Comparison of ENCODE assay signal across 15 cellular contexts in the genomic region with DNA sequence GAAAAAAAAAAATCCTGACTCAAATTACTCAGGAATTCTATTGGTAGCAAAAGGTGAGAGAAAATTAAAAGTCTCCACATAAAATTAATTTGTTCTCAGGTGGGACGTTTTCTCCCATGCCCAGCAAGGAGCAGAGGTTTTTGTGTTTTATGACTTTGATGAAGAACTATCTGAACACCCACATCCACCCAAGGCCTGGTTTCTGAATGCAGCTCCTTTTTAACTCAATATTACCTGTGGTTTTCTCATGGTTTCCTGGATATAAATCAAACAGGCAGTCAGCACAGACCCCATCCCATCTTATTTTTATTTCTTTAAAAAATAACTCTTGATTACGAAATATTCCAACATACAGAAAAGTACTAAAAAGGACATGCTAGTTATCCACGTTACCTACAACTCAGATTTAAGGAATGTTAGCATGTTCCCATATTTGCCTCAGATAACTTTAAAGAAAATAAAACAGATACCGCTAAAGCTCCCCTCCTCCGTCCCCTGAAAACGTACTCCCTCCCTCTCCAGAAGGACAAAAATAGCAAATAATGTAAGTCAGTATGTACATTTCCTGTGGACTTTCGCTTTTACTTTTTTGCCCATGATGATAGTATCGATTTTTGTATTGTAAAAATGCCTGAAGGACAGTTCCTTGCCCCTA. TPM values are rescaled to one million over a fixed set of nuclear protein-coding genes. Genes with fewer than 3 reads are reported as not detected.
DNase-seq lines count a peak whose midpoint lies in the region; ATAC-seq, FAIRE-seq and TF ChIP-seq lines count a peak whose summit lies in the region.
"Had no signal": no experiment of that assay in that cellular context is flagged by ENCODE, and none has a peak within 500 bp of the region (broad histone marks: within the 10 kb centered on the region; RNA-seq: fewer than 3 reads in every experiment).

No MANE protein-coding gene starts in this region.

- H3K27ac Mint-ChIP-seq in activated CD8-positive, alpha-beta T cell treated with anti-CD3 and anti-CD28 coated beads, Interleukin-2, amount 10 ng/mL, durations not matched to agents 7 days and 5 days, result no peak overlapping the region

- 1% methylated on average over 8 of the region's 8 CpGs for WGBS in GM12878 (ENCODE audit: insufficient coverage, insufficient replicate concordance, low lambda C conversion rate, missing lambda C conversion rate)

- H3K9me3 Mint-ChIP-seq in activated CD8-positive, alpha-beta T cell treated with anti-CD3 and anti-CD28 coated beads, Interleukin-2, amount 10 ng/mL, durations not matched to agents 7 days and 5 days (ENCODE audit: insufficient read depth), result no peaks in the 10 kb centered on the region

- H3K4me2 ChIP-seq in GM12878 (ENCODE audit: control insufficient read depth, insufficient read depth), result no peak overlapping the region

- H3K36me3 Mint-ChIP-seq in activated CD8-positive, alpha-beta T cell treated with anti-CD3 and anti-CD28 coated beads, Interleukin-2, amount 10 ng/mL, durations not matched to agents 7 days and 5 days (ENCODE audit: low read depth), result no peaks in the 10 kb centered on the region

- TF ChIP-seq CTCF in GM12878 (IDR thresholded peaks at IDR 0.05 in 2 of 3, conservative IDR thresholded peaks at IDR 0.05 in 1 of 3; ENCODE audit: control insufficient read depth in 2 of 3, extremely low read depth in 1 of 3, insufficient read depth in 1 of 3, low read depth in 3 of 3, low read length in 3 of 3), result no peak

- no peak for TF ChIP-seq POLR2A in GM12878 (IDR thresholded peaks at IDR 0.05; ENCODE audit: low read depth, low read length)

- DNase-seq in HEK293T (ENCODE audit: extremely low spot score) (no peak), GM12878 (ENCODE audit: low read depth, low spot score) (no peak), hepatic stellate cell (ENCODE audit: low spot score) (peak; percentile 19), skeletal muscle cell (ENCODE audit: low read depth) (no peak), SIG-M5 (lab: John Stamatoyannopoulos, UW) (no peak), iPS-NIHi11 (ENCODE audit: low spot score) (no peak)
- no peak for DNase-seq in activated CD8-positive, alpha-beta T cell treated with anti-CD3 and anti-CD28 coated beads, Interleukin-2, amount 10 ng/mL, durations not matched to agents 7 days and 5 days
- DNase-seq: activated CD4-positive, alpha-beta T cell treated with anti-CD3 and anti-CD28 coated beads, Interleukin-2, amount 50 U/mL, for 48 hours; Karpas-422; NCI-H146; NCI-H510A had no signal

- TF ChIP-seq EP300 in GM12878 (IDR thresholded peaks at IDR 0.05; ENCODE audit: borderline replicate concordance in 1 of 2, control insufficient read depth in 1 of 2, low read depth in 2 of 2, low read length in 2 of 2), result no peak

- intact Hi-C loops in GM12878 (cut with micrococcal nuclease; ENCODE audit: unreplicated experiment), result no loop called here

- H3K36me3 ChIP-seq in GM12878 (ENCODE audit: control insufficient read depth in 2 of 2, insufficient read depth in 2 of 2, low read length in 1 of 2), result no peaks in the 10 kb centered on the region
- H3K36me3 ChIP-seq: prostate gland had no signal

- H3K79me2 ChIP-seq in GM12878 (ENCODE audit: control insufficient read depth, insufficient read depth, low read length), result no peaks in the 10 kb centered on the region

- no peak overlapping the region for H3K9ac ChIP-seq in GM12878 (ENCODE audit: control insufficient read depth, insufficient read depth, low read length)

- SMC1A ChIA-PET in GM12878 (lab: Charles Lee; ENCODE audit: uncharacterized antibody, unreplicated experiment), result interaction anchor here (0.7 to 1.5 kb wide), 2 partner anchors 14 to 41 kb away, joined by 3 read pairs; no protein-coding TSS in a partner anchor

- CTCF ChIA-PET in HEK293T (lab: Yijun Ruan, JAX), result interaction anchor here (0.6 kb wide), 1 partner anchor 126 kb away, joined by 4 read pairs; no protein-coding TSS in a partner anchor
- CTCF ChIA-PET in GM12878 (lab: Yijun Ruan, JAX), result interaction anchor here (1.6 kb wide), 1 partner anchor 253 kb away, joined by 4 read pairs; no protein-coding TSS in a partner anchor
- CTCF ChIA-PET in activated CD8-positive, alpha-beta T cell treated with anti-CD3 and anti-CD28 coated beads, Interleukin-2, amount 10 ng/mL, durations not matched to agents 7 days and 5 days (lab: Charles Lee), result interaction anchor here (0.9 to 1.1 kb wide), 2 partner anchors 14 to 253 kb away, joined by 3 read pairs; no protein-coding TSS in a partner anchor

- peaks cover 12% of the 10 kb centered on the region for H3K4me1 Mint-ChIP-seq in activated CD8-positive, alpha-beta T cell treated with anti-CD3 and anti-CD28 coated beads, Interleukin-2, amount 10 ng/mL, durations not matched to agents 7 days and 5 days (ENCODE audit: low read depth)

- H3K4me1 ChIP-seq in GM12878 (ENCODE audit: control insufficient read depth, insufficient read depth, low read length), result no peaks in the 10 kb centered on the region
- H3K4me1 ChIP-seq: prostate gland had no signal

- POLR2A ChIA-PET in HEK293T (lab: Yijun Ruan, JAX) (interaction anchor here (0.6 kb wide), 1 partner anchor 39 kb away, joined by 3 read pairs; no protein-coding TSS in a partner anchor), GM12878 (lab: Charles Lee) (no interaction called here)
- POLR2A ChIA-PET in activated CD8-positive, alpha-beta T cell treated with anti-CD3 and anti-CD28 coated beads, Interleukin-2, amount 10 ng/mL, durations not matched to agents 7 days and 5 days (lab: Charles Lee), result no interaction called here

- BruUV-seq in GM12878 (replicated peaks; lab: Mats Ljungman, UMichigan), result no TSS peak

- no peaks in the 10 kb centered on the region for H3K27me3 Mint-ChIP-seq in activated CD8-positive, alpha-beta T cell treated with anti-CD3 and anti-CD28 coated beads, Interleukin-2, amount 10 ng/mL, durations not matched to agents 7 days and 5 days (ENCODE audit: low read depth)

- no peak overlapping the region for H3K27ac ChIP-seq in GM12878 (ENCODE audit: control insufficient read depth, insufficient read depth)
- H3K27ac ChIP-seq: C4-2B, prostate gland had no signal

- in situ Hi-C loops in GM12878 (cut with MboI), result no loop called here

- no peak overlapping the region for H3K4me3 ChIP-seq in GM12878
- H3K4me3 ChIP-seq in skeletal muscle cell (ENCODE audit: low read depth, low read length), result peak overlapping the region; percentile 13
- H3K4me3 ChIP-seq: prostate gland had no signal

- no peak for FAIRE-seq in GM12878 (lab: Jason Lieb, UNC)
- FAIRE-seq: TTC549 had no signal

- ATAC-seq in GM12878 (no peak), GM18868 (IDR thresholded peaks at IDR 0.05; ENCODE audit: unreplicated experiment) (no peak)
- no peak for ATAC-seq in activated CD8-positive, alpha-beta T cell treated with anti-CD3 and anti-CD28 coated beads, Interleukin-2, amount 10 ng/mL, durations not matched to agents 7 days and 5 days

- no peaks in the 10 kb centered on the region for H4K20me1 ChIP-seq in GM12878 (ENCODE audit: control insufficient read depth, insufficient read depth)

- no peak for TF ChIP-seq RAD21 in GM12878 (IDR thresholded peaks at IDR 0.05; ENCODE audit: insufficient read depth, low read depth, low read length)

- no peaks in the 10 kb centered on the region for H3K9me3 ChIP-seq in GM12878 (replicated peaks; ENCODE audit: control insufficient read depth, insufficient read depth, low read length)
- H3K9me3 ChIP-seq: prostate gland had no signal

- RAD21 ChIA-PET in GM12878 (lab: Charles Lee; ENCODE audit: unreplicated experiment), result no interaction called here

- H3K4me3 Mint-ChIP-seq in activated CD8-positive, alpha-beta T cell treated with anti-CD3 and anti-CD28 coated beads, Interleukin-2, amount 10 ng/mL, durations not matched to agents 7 days and 5 days, result no peak overlapping the region

- no peak overlapping the region for H2AFZ ChIP-seq in GM12878 (ENCODE audit: control insufficient read depth, low read depth, low read length)

- no peaks in the 10 kb centered on the region for H3K27me3 ChIP-seq in GM12878 (replicated peaks in 1 of 2; ENCODE audit: control insufficient read depth in 2 of 2, insufficient read depth in 2 of 2, low read length in 1 of 2)

TF ChIP-seq in HEK293T, 16 proteins besides CTCF, POLR2A, EP300 and RAD21 (continues in another document):
- no peak for TF ChIP-seq ARNT (IDR thresholded peaks at IDR 0.05)
- TF ChIP-seq HDGF (IDR thresholded peaks at IDR 0.05; ENCODE audit: borderline replicate concordance), result no peak
- no peak for TF ChIP-seq LEF1 (IDR thresholded peaks at IDR 0.05; ENCODE audit: borderline replicate concordance)
- no peak for TF ChIP-seq L3MBTL2 (conservative IDR thresholded peaks at IDR 0.05)

TF ChIP-seq in GM12878, 131 proteins besides CTCF, POLR2A, EP300 and RAD21 (continues in another document):
- 0 out of 2 replicates have a peak, but pooled peaks have one; percentile 24 for TF ChIP-seq ATF2 (IDR thresholded peaks at IDR 0.05; ENCODE audit: low read length)
- no peak for TF ChIP-seq SREBF1 (IDR thresholded peaks at IDR 0.05; ENCODE audit: low read length)

RNA-seq across cellular contexts. Expression of gene GLI3, which starts 43.4 kb away (rescaled TPM):
- not detected in 2 replicates for total RNA-seq in GM12878 (2013; cell fraction: nucleolus; rRNA removed)
- total RNA-seq in GM12878 (2014; rRNA removed) (not detected in 2 replicates), GM12878 (2014; rRNA removed; fragmentation: Illumina TruSeq; extraction: Trizol) (not detected in 2 replicates), GM12878 (2021) (not detected in 2 replicates)
- not detected for polyA plus RNA-seq in GM12878 (2011; ENCODE audit: low read depth)
- polyA plus RNA-seq in GM12878 (2011; rRNA removed) (not detected in 2 replicates), GM12878 (2014; fragmentation: Illumina TruSeq; extraction: Trizol) (0.01 and 0.03 TPM in 2 replicates), GM12878 (2014; fragmentation: Nextera tagmentation; extraction: Ambion mirVana) (not detected), GM12878 (2014; rRNA removed) (not detected in 2 replicates), GM12878 (2016; fragmentation: Nextera tagmentation; extraction: Ambion mirVana) (under 1 TPM in 1 of 2 experiments, not detected in 1; 0.01 TPM)
- not detected in 2 replicates for polyA plus RNA-seq in GM12878 (2011; cell fraction: cytosol; rRNA removed)
- 0.03 TPM in 1 of 2 replicates, not detected in the other for polyA plus RNA-seq in GM12878 (2011; cell fraction: nucleus; rRNA removed)
- not detected in 2 replicates for polyA plus RNA-seq in GM12878 (2012)
- not detected in 2 replicates for polyA minus RNA-seq in GM12878 (2011; rRNA and poly(A)+ RNA removed)
- not detected in 2 replicates for polyA minus RNA-seq in GM12878 (2011; cell fraction: cytosol; rRNA and poly(A)+ RNA removed)
- polyA minus RNA-seq in GM12878 (2011; cell fraction: nucleus; rRNA and poly(A)+ RNA removed), result not detected in 2 replicates
- total RNA-seq in activated CD8-positive, alpha-beta T cell treated with anti-CD3 and anti-CD28 coated beads, Interleukin-2, amount 10 ng/mL, durations not matched to agents 7 days and 5 days, result not detected
